1 cellular context compared by ENCODE assay signal in genomic region chr12:124222368-124223245, GRCh38.
TF ChIP-seq lines count a peak whose summit lies in the region.

No MANE protein-coding gene starts in this region.

TF ChIP-seq in WTC11, 78 proteins besides CTCF, POLR2A, EP300 and RAD21 (continued from another document):
- TF ChIP-seq ZBTB21 (CRISPR knock-in tag; IDR thresholded peaks at IDR 0.05; ENCODE audit: borderline replicate concordance) = no peak
- TF ChIP-seq MLX (CRISPR knock-in tag; IDR thresholded peaks at IDR 0.05) = no peak
- TF ChIP-seq TCF7 (CRISPR knock-in tag; IDR thresholded peaks at IDR 0.05; ENCODE audit: low read depth) = no peak
- TF ChIP-seq ZNF416 (CRISPR knock-in tag; IDR thresholded peaks at IDR 0.05) = no peak
- TF ChIP-seq, protein P1, sequence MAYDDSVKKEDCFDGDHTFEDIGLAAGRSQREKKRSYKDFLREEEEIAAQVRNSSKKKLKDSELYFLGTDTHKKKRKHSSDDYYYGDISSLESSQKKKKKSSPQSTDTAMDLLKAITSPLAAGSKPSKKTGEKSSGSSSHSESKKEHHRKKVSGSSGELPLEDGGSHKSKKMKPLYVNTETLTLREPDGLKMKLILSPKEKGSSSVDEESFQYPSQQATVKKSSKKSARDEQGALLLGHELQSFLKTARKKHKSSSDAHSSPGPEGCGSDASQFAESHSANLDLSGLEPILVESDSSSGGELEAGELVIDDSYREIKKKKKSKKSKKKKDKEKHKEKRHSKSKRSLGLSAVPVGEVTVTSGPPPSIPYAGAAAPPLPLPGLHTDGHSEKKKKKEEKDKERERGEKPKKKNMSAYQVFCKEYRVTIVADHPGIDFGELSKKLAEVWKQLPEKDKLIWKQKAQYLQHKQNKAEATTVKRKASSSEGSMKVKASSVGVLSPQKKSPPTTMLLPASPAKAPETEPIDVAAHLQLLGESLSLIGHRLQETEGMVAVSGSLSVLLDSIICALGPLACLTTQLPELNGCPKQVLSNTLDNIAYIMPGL (CRISPR knock-in tag; IDR thresholded peaks at IDR 0.05) = no peak
- TF ChIP-seq, protein P2, sequence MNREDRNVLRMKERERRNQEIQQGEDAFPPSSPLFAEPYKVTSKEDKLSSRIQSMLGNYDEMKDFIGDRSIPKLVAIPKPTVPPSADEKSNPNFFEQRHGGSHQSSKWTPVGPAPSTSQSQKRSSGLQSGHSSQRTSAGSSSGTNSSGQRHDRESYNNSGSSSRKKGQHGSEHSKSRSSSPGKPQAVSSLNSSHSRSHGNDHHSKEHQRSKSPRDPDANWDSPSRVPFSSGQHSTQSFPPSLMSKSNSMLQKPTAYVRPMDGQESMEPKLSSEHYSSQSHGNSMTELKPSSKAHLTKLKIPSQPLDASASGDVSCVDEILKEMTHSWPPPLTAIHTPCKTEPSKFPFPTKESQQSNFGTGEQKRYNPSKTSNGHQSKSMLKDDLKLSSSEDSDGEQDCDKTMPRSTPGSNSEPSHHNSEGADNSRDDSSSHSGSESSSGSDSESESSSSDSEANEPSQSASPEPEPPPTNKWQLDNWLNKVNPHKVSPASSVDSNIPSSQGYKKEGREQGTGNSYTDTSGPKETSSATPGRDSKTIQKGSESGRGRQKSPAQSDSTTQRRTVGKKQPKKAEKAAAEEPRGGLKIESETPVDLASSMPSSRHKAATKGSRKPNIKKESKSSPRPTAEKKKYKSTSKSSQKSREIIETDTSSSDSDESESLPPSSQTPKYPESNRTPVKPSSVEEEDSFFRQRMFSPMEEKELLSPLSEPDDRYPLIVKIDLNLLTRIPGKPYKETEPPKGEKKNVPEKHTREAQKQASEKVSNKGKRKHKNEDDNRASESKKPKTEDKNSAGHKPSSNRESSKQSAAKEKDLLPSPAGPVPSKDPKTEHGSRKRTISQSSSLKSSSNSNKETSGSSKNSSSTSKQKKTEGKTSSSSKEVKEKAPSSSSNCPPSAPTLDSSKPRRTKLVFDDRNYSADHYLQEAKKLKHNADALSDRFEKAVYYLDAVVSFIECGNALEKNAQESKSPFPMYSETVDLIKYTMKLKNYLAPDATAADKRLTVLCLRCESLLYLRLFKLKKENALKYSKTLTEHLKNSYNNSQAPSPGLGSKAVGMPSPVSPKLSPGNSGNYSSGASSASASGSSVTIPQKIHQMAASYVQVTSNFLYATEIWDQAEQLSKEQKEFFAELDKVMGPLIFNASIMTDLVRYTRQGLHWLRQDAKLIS (CRISPR knock-in tag; IDR thresholded peaks at IDR 0.05; ENCODE audit: borderline replicate concordance) = no peak
- no peak for TF ChIP-seq ZNF396 (CRISPR knock-in tag; IDR thresholded peaks at IDR 0.05; ENCODE audit: borderline replicate concordance)
- TF ChIP-seq CBFB (CRISPR knock-in tag; IDR thresholded peaks at IDR 0.05; ENCODE audit: low read depth) = no peak
- no peak for TF ChIP-seq GABPB1 (CRISPR knock-in tag; IDR thresholded peaks at IDR 0.05)
- no peak for TF ChIP-seq ZNF423 (CRISPR knock-in tag; IDR thresholded peaks at IDR 0.05)
- TF ChIP-seq GTF2I (CRISPR knock-in tag; conservative IDR thresholded peaks at IDR 0.05) = no peak
- TF ChIP-seq MYBL2 (CRISPR knock-in tag; IDR thresholded peaks at IDR 0.05) = no peak
- TF ChIP-seq ETV6 (CRISPR knock-in tag; IDR thresholded peaks at IDR 0.05) = no peak
- no peak for TF ChIP-seq SP1 (CRISPR knock-in tag; conservative IDR thresholded peaks at IDR 0.05)
TF ChIP-seq in WTC11: peak in this region for 0.
